In genomic region chr12:112979281-112979680, GRCh38 we compare ENCODE assay signal across 8 cellular contexts. TPM values are rescaled to one million over a fixed set of nuclear protein-coding genes. Genes with fewer than 3 reads are reported as not detected.
DNase-seq lines count a peak whose midpoint lies in the region; ATAC-seq, FAIRE-seq and TF ChIP-seq lines count a peak whose summit lies in the region.

No MANE protein-coding gene starts in this region.

- peak overlapping the region; percentile 63 for H3K4me3 ChIP-seq in CD8-positive, alpha-beta T cell (ENCODE audit: low read depth, low read length)
- peak overlapping the region; percentile 65 for H3K4me3 ChIP-seq in lung

- CTCF ChIA-PET in CD8-positive, alpha-beta T cell (lab: Charles Lee) = interaction anchor here (2.8 to 3.5 kb wide), 3 partner anchors 10 to 79 kb away, joined by 17 to 30 read pairs (median 19); no protein-coding TSS in a partner anchor

- 13 to 41% methylated on average over 4 of the region's 4 CpGs for whole genome bisulfite sequencing in lung, 2 donors

- H3K9me3 Mint-ChIP-seq in CD8-positive, alpha-beta T cell = peaks cover 15% of the 10 kb centered on the region
- no peaks in the 10 kb centered on the region for H3K9me3 Mint-ChIP-seq in activated T-helper 17 cell treated with anti-CD3 and anti-CD28 coated beads, Interleukin-2, amount 50 U/mL, for 72 hours

- H3K27ac Mint-ChIP-seq in CD8-positive, alpha-beta T cell = peak overlapping the region; percentile 99
- H3K27ac Mint-ChIP-seq in activated T-helper 17 cell treated with anti-CD3 and anti-CD28 coated beads, Interleukin-2, amount 50 U/mL, for 72 hours = peak overlapping the region; percentile 89

- peak in 6 of 7 experiments; percentile 27 to 69 (median 50) for DNase-seq in CD8-positive, alpha-beta T cell
- DNase-seq in lung (ENCODE audit: low spot score) (no peak), ureter (ENCODE audit: low spot score) (peak; percentile 76), RCC 7860 (ENCODE audit: low spot score) (no peak), omental fat pad (ENCODE audit: low spot score) (no peak), SHP77 treated with DMSO at 0.1 percent for 48 hours (lab: John Stamatoyannopoulos, UW) (no peak)

- peak overlapping the region; percentile 72 for H3K27ac ChIP-seq in CD8-positive, alpha-beta T cell (ENCODE audit: low read depth, low read length)
- peak overlapping the region; percentile 72 to 96 for H3K27ac ChIP-seq in lung (ENCODE audit: low read depth in 1 of 2, low read length in 1 of 2)

- H3K4me1 Mint-ChIP-seq in CD8-positive, alpha-beta T cell (ENCODE audit: low read depth) = peaks cover 60% of the 10 kb centered on the region
- peaks cover 24% of the 10 kb centered on the region for H3K4me1 Mint-ChIP-seq in activated T-helper 17 cell treated with anti-CD3 and anti-CD28 coated beads, Interleukin-2, amount 50 U/mL, for 72 hours

- intact Hi-C loops in CD8-positive, alpha-beta T cell (cut with DNase I, micrococcal nuclease) = loop anchor here (2.0 to 5.0 kb wide), 6 partner anchors 72 to 378 kb away; partner anchors contain the start of genes DDX54 (in 1 of the 2), OAS1 (in 1 of the 2), PLBD2 (in 1 of the 2) and RITA1 (in 1 of the 2)

- POLR2A ChIA-PET in CD8-positive, alpha-beta T cell (lab: Charles Lee) = interaction anchor here (0.5 to 3.0 kb wide), 9 partner anchors 9 to 493 kb away, joined by 3 to 33 read pairs (median 10); partner anchors contain the start of genes DDX54, OAS1, OAS3 and RITA1

- H3K4me3 Mint-ChIP-seq in CD8-positive, alpha-beta T cell = peak overlapping the region; percentile 99
- H3K4me3 Mint-ChIP-seq in activated T-helper 17 cell treated with anti-CD3 and anti-CD28 coated beads, Interleukin-2, amount 50 U/mL, for 72 hours = peak overlapping the region; percentile 80

- H3K36me3 ChIP-seq in CD8-positive, alpha-beta T cell (ENCODE audit: insufficient read depth, low read length) = no peaks in the 10 kb centered on the region
- H3K36me3 ChIP-seq in lung (ENCODE audit: control insufficient read depth in 2 of 2, insufficient read depth in 2 of 2, low read length in 2 of 2) = no peaks in the 10 kb centered on the region

- peaks cover 39% of the 10 kb centered on the region for H3K4me1 ChIP-seq in CD8-positive, alpha-beta T cell (ENCODE audit: insufficient read depth, low read length)
- H3K4me1 ChIP-seq in lung (ENCODE audit: control insufficient read depth in 2 of 2, insufficient read depth in 2 of 2, low read length in 2 of 2) = peaks cover 0 to 7% of the 10 kb centered on the region in 2 donors

- no peak for TF ChIP-seq CTCF in CD8-positive, alpha-beta T cell (IDR thresholded peaks at IDR 0.05)
- no peak for TF ChIP-seq CTCF in lung (IDR thresholded peaks at IDR 0.05; ENCODE audit: control extremely low read depth, extremely low read depth)
- TF ChIP-seq CTCF in omental fat pad (IDR thresholded peaks at IDR 0.05) = no peak

- H3K36me3 Mint-ChIP-seq in CD8-positive, alpha-beta T cell = peaks cover 35% of the 10 kb centered on the region
- H3K36me3 Mint-ChIP-seq in activated T-helper 17 cell treated with anti-CD3 and anti-CD28 coated beads, Interleukin-2, amount 50 U/mL, for 72 hours (ENCODE audit: low read depth) = peaks cover 24% of the 10 kb centered on the region

- FAIRE-seq in RCC 7860 (lab: Jason Lieb, UNC) = no peak

- no peaks in the 10 kb centered on the region for H3K27me3 Mint-ChIP-seq in CD8-positive, alpha-beta T cell (ENCODE audit: low read depth)
- H3K27me3 Mint-ChIP-seq in activated T-helper 17 cell treated with anti-CD3 and anti-CD28 coated beads, Interleukin-2, amount 50 U/mL, for 72 hours = no peaks in the 10 kb centered on the region

- H3K27me3 ChIP-seq in CD8-positive, alpha-beta T cell (ENCODE audit: insufficient read depth, low read length) = no peaks in the 10 kb centered on the region
- H3K27me3 ChIP-seq in lung (ENCODE audit: control insufficient read depth, insufficient read depth) = no peaks in the 10 kb centered on the region

- H3K9me3 ChIP-seq in CD8-positive, alpha-beta T cell (ENCODE audit: low read length) = no peaks in the 10 kb centered on the region
- peaks cover 0 to 3% of the 10 kb centered on the region in 2 donors for H3K9me3 ChIP-seq in lung (ENCODE audit: control insufficient read depth in 2 of 2, insufficient read depth in 1 of 2, low read length in 1 of 2)

- peak; percentile 24 for ATAC-seq in CD8-positive, alpha-beta T cell
- ATAC-seq in HG03025 (IDR thresholded peaks at IDR 0.05; ENCODE audit: low FRiP score, unreplicated experiment) = peak; percentile 41
- peak; percentile 58 for ATAC-seq in activated T-helper 17 cell treated with anti-CD3 and anti-CD28 coated beads, Interleukin-2, amount 50 U/mL, for 72 hours (replicated peaks)
- ATAC-seq in lung (ENCODE audit: insufficient read depth, low FRiP score) = no peak
- ATAC-seq in omental fat pad (ENCODE audit: low FRiP score) = no peak

RNA-seq across cellular contexts. Expression of gene OAS2, which starts 1.0 kb away (rescaled TPM):
- 10 to 100 TPM in 1 of 2 experiments, 1 to 10 TPM in 1; 9.2 to 10.7 TPM for total RNA-seq in CD8-positive, alpha-beta T cell
- 10 to 100 TPM; 44.6 to 64.8 TPM for total RNA-seq in activated T-helper 17 cell treated with anti-CD3 and anti-CD28 coated beads, Interleukin-2, amount 50 U/mL, for 72 hours
- 10 to 100 TPM; 11.3 to 25.9 TPM for total RNA-seq in lung
- polyA plus RNA-seq in lung = 10 to 100 TPM in 1 of 2 donors, 1 to 10 TPM in 1; 9.8 to 20.8 TPM
- total RNA-seq in ureter = 27.5 TPM
- 10 to 100 TPM in 3 of 4 donors, 1 to 10 TPM in 1; 8.2 to 41.9 (median 13.2) TPM for total RNA-seq in omental fat pad

RNA-seq across cellular contexts. Expression of gene OAS3, which starts 41.0 kb away (rescaled TPM):
- total RNA-seq in CD8-positive, alpha-beta T cell = 1 to 10 TPM; 7.7 to 8.2 TPM
- 10 to 100 TPM; 17.4 to 41.7 TPM for total RNA-seq in activated T-helper 17 cell treated with anti-CD3 and anti-CD28 coated beads, Interleukin-2, amount 50 U/mL, for 72 hours
- 10 to 100 TPM; 13.9 to 31.9 TPM for total RNA-seq in lung
- polyA plus RNA-seq in lung = 10 to 100 TPM in 1 of 2 donors, 1 to 10 TPM in 1; 5.7 to 24.6 TPM
- 33.4 TPM for total RNA-seq in ureter
- total RNA-seq in omental fat pad = 10 to 100 TPM in 3 of 4 donors, 1 to 10 TPM in 1; 5.8 to 46.3 (median 17.7) TPM

Comparison
In these comparisons a context has a peak if more than half of its experiments do, and no peak if none do; other contexts are left out.
1. ATAC-seq: peak in CD8-positive, alpha-beta T cell (single experiment), HG03025 (single experiment) and activated T-helper 17 cell treated with anti-CD3 and anti-CD28 coated beads, Interleukin-2, amount 50 U/mL, for 72 hours (single experiment); none in lung (single experiment) and omental fat pad (single experiment).
2. DNase-seq: peak in CD8-positive, alpha-beta T cell (6 of 7) and ureter (single experiment); none in lung (single experiment), RCC 7860 (single experiment), omental fat pad (single experiment) and SHP77 treated with DMSO at 0.1 percent for 48 hours (single experiment).